In the genomic region with DNA sequence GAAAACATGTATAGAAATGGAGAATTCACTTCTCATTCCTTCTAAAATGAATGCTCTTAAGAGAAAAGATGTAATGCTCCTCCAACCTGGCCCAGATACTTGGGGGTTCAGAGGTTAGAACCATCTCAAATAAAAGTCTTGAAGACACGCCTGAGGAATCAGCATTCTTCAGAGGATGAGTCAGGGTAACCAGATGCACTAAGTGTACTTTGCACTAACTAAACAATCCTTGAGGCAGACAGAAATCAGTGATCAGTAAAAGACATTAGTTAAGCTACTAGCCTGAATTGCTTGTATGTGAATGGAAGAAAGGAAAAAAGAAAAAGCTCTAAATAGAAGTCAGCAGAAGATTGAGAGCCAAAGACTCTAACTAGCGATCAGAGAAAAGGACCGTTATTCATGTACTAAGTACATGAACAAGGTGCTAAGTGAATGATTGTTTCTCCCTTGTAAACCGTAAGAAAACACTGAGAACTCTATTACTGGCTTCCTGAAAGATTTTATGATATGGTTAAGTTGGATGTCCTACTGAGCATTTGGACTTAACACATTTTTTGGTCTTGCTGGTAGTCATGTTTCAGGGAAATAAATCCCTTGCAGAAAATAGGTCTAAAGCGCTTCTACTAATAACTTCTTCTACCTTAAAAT, we compare ENCODE assay signal across 19 cellular contexts.
DNase-seq lines count a peak whose midpoint lies in the region; ATAC-seq and TF ChIP-seq lines count a peak whose summit lies in the region.
"Had no signal": no experiment of that assay in that cellular context is flagged by ENCODE, and none has a peak within 500 bp of the region (broad histone marks: within the 10 kb centered on the region; RNA-seq: fewer than 3 reads in every experiment).

No MANE protein-coding gene starts in this region.

- peak overlapping the region; percentile 47 for H3K27ac Mint-ChIP-seq in MCF 10A (ENCODE audit: low read depth, unreplicated experiment)

- no peak for ATAC-seq in SK-N-SH treated with all-trans-retinoic acid at 6 μM for 48 hours

- POLR2A ChIA-PET in MCF 10A (lab: Yijun Ruan, JAX) = interaction anchor here (1.5 kb wide), 1 partner anchor 8 kb away, joined by 3 read pairs; no protein-coding TSS in a partner anchor

- no peak overlapping the region for H2AFZ ChIP-seq in mammary epithelial cell (ENCODE audit: low read depth, low read length)

- H3K4me2 ChIP-seq in mammary epithelial cell (ENCODE audit: insufficient read depth, low read depth, low read length) = no peak overlapping the region

- H3K4me3 ChIP-seq in mammary epithelial cell (replicated peaks in 1 of 3; ENCODE audit: insufficient read depth in 1 of 3, low read depth in 2 of 3, low read length in 3 of 3) (no peak overlapping the region), adrenal gland (no peak overlapping the region)
- H3K4me3 ChIP-seq: SK-N-MC had no signal

- H3K4me1 ChIP-seq in mammary epithelial cell (ENCODE audit: insufficient read depth, low read length) = no peaks in the 10 kb centered on the region
- H3K4me1 ChIP-seq in adrenal gland (replicated peaks in 1 of 2) = no peaks in the 10 kb centered on the region

- no peak overlapping the region for H3K9ac ChIP-seq in mammary epithelial cell (ENCODE audit: insufficient read depth, low read length)

- H3K27me3 Mint-ChIP-seq in MCF 10A (ENCODE audit: insufficient read depth, unreplicated experiment) = no peaks in the 10 kb centered on the region

- H3K79me2 ChIP-seq in mammary epithelial cell (ENCODE audit: insufficient read depth, low read length) = no peaks in the 10 kb centered on the region

- no peaks in the 10 kb centered on the region for H3K27me3 ChIP-seq in mammary epithelial cell (ENCODE audit: insufficient read depth, low read length)
- no peaks in the 10 kb centered on the region for H3K27me3 ChIP-seq in adrenal gland

- dilution Hi-C loops in mammary epithelial cell (cut with HindIII; ENCODE audit: low sequenced_read_pairs) = no loop called here

- BruUV-seq in MCF 10A (replicated peaks; lab: Mats Ljungman, UMichigan) = no TSS peak
- BruUV-seq in mammary epithelial cell (replicated peaks; lab: Mats Ljungman, UMichigan) = no TSS peak

- H3K36me3 Mint-ChIP-seq in MCF 10A (ENCODE audit: insufficient read depth, unreplicated experiment) = no peaks in the 10 kb centered on the region

- no peak overlapping the region for H3K27ac ChIP-seq in mammary epithelial cell (ENCODE audit: insufficient read depth, low read depth, low read length)
- no peak overlapping the region for H3K27ac ChIP-seq in adrenal gland
- H3K27ac ChIP-seq: 22Rv1, C4-2B, SK-N-MC had no signal

- peaks cover 7% of the 10 kb centered on the region for H3K9me3 Mint-ChIP-seq in MCF 10A (ENCODE audit: unreplicated experiment)

- no peak for TF ChIP-seq POLR2A in adrenal gland (IDR thresholded peaks at IDR 0.05)

- WGBS in mammary epithelial cell (ENCODE audit: low coverage, missing lambda C conversion rate) = 57% methylated on average over 5 of the region's 5 CpGs
- 71 to 85% (median 79%) methylated on average over 5 of the region's 5 CpGs for WGBS in adrenal gland, 4 donors

- H3K4me3 Mint-ChIP-seq in MCF 10A (ENCODE audit: unreplicated experiment) = no peak overlapping the region

- no peaks in the 10 kb centered on the region for H4K20me1 ChIP-seq in mammary epithelial cell (ENCODE audit: insufficient read depth, low read length)

- CTCF ChIA-PET in MCF 10A (lab: Yijun Ruan, JAX) = interaction anchor here (0.5 to 0.7 kb wide), 4 partner anchors 22 to 104 kb away, joined by 3 to 5 read pairs (median 4); no protein-coding TSS in a partner anchor
- CTCF ChIA-PET in mammary epithelial cell (lab: Charles Lee; ENCODE audit: low non-redundant PET) = no interaction called here

- TF ChIP-seq CTCF in MCF 10A (IDR thresholded peaks at IDR 0.05; ENCODE audit: unreplicated experiment) = no peak
- TF ChIP-seq CTCF in mammary epithelial cell (conservative IDR thresholded peaks at IDR 0.05 in 1 of 2, IDR thresholded peaks at IDR 0.05 in 1 of 2; ENCODE audit: extremely low read depth in 1 of 2, insufficient read depth in 1 of 2, low read depth in 1 of 2, low read length in 2 of 2) = no peak
- no peak for TF ChIP-seq CTCF in adrenal gland (IDR thresholded peaks at IDR 0.05)

- H3K9me3 ChIP-seq in mammary epithelial cell (replicated peaks; ENCODE audit: insufficient read depth, low read length) (no peaks in the 10 kb centered on the region), adrenal gland (replicated peaks in 1 of 3) (no peaks in the 10 kb centered on the region)

- intact Hi-C loops in MCF 10A (cut with micrococcal nuclease) (no loop called here), mammary epithelial cell (cut with micrococcal nuclease) (no loop called here), adrenal gland (cut with DNase I) (no loop called here)

- H3K36me3 ChIP-seq in mammary epithelial cell (ENCODE audit: insufficient read depth, low read length) (no peaks in the 10 kb centered on the region), adrenal gland (replicated peaks in 1 of 2) (no peaks in the 10 kb centered on the region)

- DNase-seq in MCF 10A (ENCODE audit: unreplicated experiment) = peak; percentile 4
- DNase-seq in mammary epithelial cell = no peak
- peak; percentile 2 for DNase-seq in astrocyte of the hippocampus (ENCODE audit: low read depth, low spot score)
- DNase-seq in kidney tubule cell (ENCODE audit: low spot score) = peak; percentile 69
- DNase-seq in stimulated activated CD4-positive, alpha-beta T cell treated with anti-CD3 and anti-CD28 coated beads, Interleukin-2, amount 100 ng/mL, for 24 hours = no peak
- DNase-seq in adrenal gland = no peak
- DNase-seq in NCI-H524 (lab: John Stamatoyannopoulos, UW) = no peak
- DNase-seq: DMS79, KG1, NCI-H1694, NCI-H2081, NCI-H2171, NCI-H526, OCI-M1, Right ventricle myocardium superior had no signal

- in situ Hi-C loops in mammary epithelial cell (cut with MboI; ENCODE audit: low sequenced_read_pairs in 2 of 2) = no loop called here

- peaks cover 13% of the 10 kb centered on the region for H3K4me1 Mint-ChIP-seq in MCF 10A (ENCODE audit: insufficient read depth, unreplicated experiment)

TF ChIP-seq in SK-N-SH treated with all-trans-retinoic acid at 6 μM for 48 hours, 23 proteins besides CTCF, POLR2A, EP300 and RAD21:
- TF ChIP-seq RARB (CRISPR knock-in tag; IDR thresholded peaks at IDR 0.05) = no peak
- TF ChIP-seq ESRRG (CRISPR knock-in tag; IDR thresholded peaks at IDR 0.05) = no peak
- TF ChIP-seq PATZ1 (CRISPR knock-in tag; IDR thresholded peaks at IDR 0.05; ENCODE audit: borderline replicate concordance) = no peak
- no peak for TF ChIP-seq ISL1 (CRISPR knock-in tag; IDR thresholded peaks at IDR 0.05)
- TF ChIP-seq TCF4 (CRISPR knock-in tag; IDR thresholded peaks at IDR 0.05; ENCODE audit: borderline replicate concordance) = no peak
TF ChIP-seq in SK-N-SH treated with all-trans-retinoic acid at 6 μM for 48 hours: peak in this region for 0.

Comparison
In these comparisons a context has a peak if more than half of its experiments do, and no peak if none do; other contexts are left out.
1. DNase-seq: peak in MCF 10A (single experiment), astrocyte of the hippocampus (single experiment) and kidney tubule cell (single experiment); none in mammary epithelial cell (single experiment), stimulated activated CD4-positive, alpha-beta T cell treated with anti-CD3 and anti-CD28 coated beads, Interleukin-2, amount 100 ng/mL, for 24 hours (0 of 2), adrenal gland (0 of 7) and NCI-H524 (0 of 2).